ENCODE assay signal across 8 cellular contexts in the genomic region with DNA sequence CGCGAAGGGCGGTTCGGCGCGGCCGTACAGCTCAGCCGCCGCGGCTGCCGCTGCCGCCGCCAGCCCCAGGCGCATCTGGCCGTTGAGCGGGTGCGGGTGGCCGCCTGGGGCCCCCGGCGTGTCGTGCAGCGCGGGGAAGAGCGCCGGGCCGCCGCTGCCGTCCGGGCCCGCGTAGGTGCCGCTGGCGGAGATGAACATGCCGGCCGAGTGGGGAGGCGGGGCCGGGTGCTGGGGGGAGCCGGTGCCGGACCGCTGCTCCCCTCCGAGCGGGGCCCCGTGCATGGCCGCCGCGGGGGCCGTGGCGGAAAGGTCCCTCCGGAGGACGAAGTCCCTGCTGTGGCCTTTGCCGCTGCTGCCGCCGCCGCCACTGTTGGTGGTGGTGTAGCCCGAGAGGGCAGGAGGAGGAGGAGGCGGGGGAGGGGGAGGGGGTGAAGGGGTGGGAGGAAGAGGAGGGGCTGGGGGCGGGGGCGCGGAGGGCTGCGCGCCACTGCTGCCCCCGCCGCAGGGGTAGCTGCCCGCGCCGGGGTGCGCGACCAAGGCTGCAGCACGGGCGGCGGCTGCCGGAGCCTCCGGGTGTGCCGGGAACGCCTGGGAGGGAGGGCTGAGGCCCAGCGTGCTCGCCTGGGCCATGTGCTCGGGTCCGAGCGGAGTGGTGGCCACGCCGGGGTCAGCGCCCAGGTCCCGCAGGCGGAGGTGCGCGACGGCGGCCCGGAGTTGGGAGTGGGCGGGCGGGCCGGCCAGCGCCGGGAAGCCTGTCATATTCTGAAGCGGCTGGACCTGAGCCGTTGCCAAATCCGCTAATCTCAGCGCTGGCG. TPM values are rescaled to one million over a fixed set of nuclear protein-coding genes. Genes with fewer than 3 reads are reported as not detected.
DNase-seq lines count a peak whose midpoint lies in the region.

No MANE protein-coding gene starts in this region.

- H3K4me3 ChIP-seq in SK-N-MC (peak overlapping the region; percentile 86), iPS-11a (ENCODE audit: low read depth, low read length) (peak overlapping the region; percentile 54), thymus (ENCODE audit: low read length) (peak overlapping the region; percentile 43)

- H3K36me3 ChIP-seq in SK-N-MC (ENCODE audit: insufficient read depth, low read length): peaks cover 27% of the 10 kb centered on the region
- no peaks in the 10 kb centered on the region for H3K36me3 ChIP-seq in thymus (ENCODE audit: control insufficient read depth, insufficient read depth)

- DNase-seq in activated T-cell treated with anti-CD3 and anti-CD28 coated beads, Interleukin-2, amount 50 U/mL, for 1 hour: peak; percentile 45
- no peak for DNase-seq in activated T-cell treated with anti-CD3 and anti-CD28 coated beads for 4 hours
- DNase-seq in SK-N-MC (ENCODE audit: low read depth, low spot score): no peak
- no peak for DNase-seq in NCI-H524 treated with DMSO at 0.1 percent for 48 hours (lab: John Stamatoyannopoulos, UW)
- no peak for DNase-seq in globus pallidus (ENCODE audit: low spot score)
- DNase-seq in DMS153 (lab: John Stamatoyannopoulos, UW): no peak

- WGBS in thymus: 3% methylated on average over 98 of the region's 100 CpGs

- H3K27ac ChIP-seq in SK-N-MC (peak overlapping the region; percentile 94), thymus (ENCODE audit: low read depth) (no peak overlapping the region)

- peaks cover 89% of the 10 kb centered on the region for H3K27me3 ChIP-seq in thymus (ENCODE audit: control insufficient read depth, insufficient read depth)

- peaks cover 12% of the 10 kb centered on the region for H3K4me1 ChIP-seq in thymus (ENCODE audit: control insufficient read depth, insufficient read depth, low read length)

- peak overlapping the region; percentile 83 for H3K9ac ChIP-seq in SK-N-MC (ENCODE audit: insufficient read length)

- no peaks in the 10 kb centered on the region for H3K9me3 ChIP-seq in SK-N-MC (ENCODE audit: low read depth, low read length)
- H3K9me3 ChIP-seq in thymus (ENCODE audit: control insufficient read depth): peaks cover 10% of the 10 kb centered on the region

RNA-seq across cellular contexts. Expression of a gene that starts 0.6 kb away (rescaled TPM):
- 0.07 TPM for polyA plus RNA-seq in thymus

RNA-seq across cellular contexts. Expression of a gene that starts 10.6 kb away (rescaled TPM):
- polyA plus RNA-seq in thymus: 0.30 TPM
